ENCODE assay signal across 22 cellular contexts in the genomic region with DNA sequence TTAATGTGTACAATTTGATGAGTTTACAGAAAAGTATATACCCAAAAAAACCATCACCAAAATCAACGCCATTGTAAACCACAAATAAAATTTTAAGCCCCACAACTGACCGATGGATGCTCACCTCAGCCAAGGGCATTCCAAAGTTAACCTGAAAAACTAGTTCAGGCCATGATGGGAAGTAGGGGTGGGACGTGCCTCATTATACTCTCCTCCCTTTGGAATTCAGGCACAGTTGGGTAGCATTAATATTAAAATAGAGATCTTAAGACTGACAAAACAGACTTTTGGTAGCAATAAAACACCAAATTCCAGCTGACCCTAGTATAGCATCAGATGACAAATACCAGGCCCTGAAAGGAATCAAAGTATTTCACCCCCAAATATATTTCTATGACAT.
"Had no signal": no experiment of that assay in that cellular context is flagged by ENCODE, and none has a peak within 500 bp of the region (broad histone marks: within the 10 kb centered on the region; RNA-seq: fewer than 3 reads in every experiment).

No MANE protein-coding gene starts in this region.

- H3K9me3 ChIP-seq: SJSA1 had no signal

- ATAC-seq: HepG2 had no signal

- H3K4me1 ChIP-seq: SJSA1 had no signal

- H3K36me3 ChIP-seq: SJSA1 had no signal

- DNase-seq: IMR-90, Kasumi-1, KG1, MM.1S, NCI-H1092 treated with DMSO at 0.1 percent for 48 hours, NCI-H1436, NCI-H187, NCI-H2029, NCI-H2081 treated with DMSO at 0.1 percent for 48 hours, NCI-H2171, NCI-H226, NCI-H446, NCI-H510A, NCI-H524 treated with DMSO at 0.1 percent for 48 hours, NCI-H69, NCI-H774, Right ventricle myocardium superior, RPMI8226, SIG-M5 had no signal

- H3K4me3 ChIP-seq: SJSA1, SK-N-MC had no signal

- H3K27me3 ChIP-seq: SJSA1 had no signal

- H3K27ac ChIP-seq: SJSA1, SK-N-MC had no signal
